1 cellular context compared by ENCODE assay signal in genomic region chr6:26105109-26105730, GRCh38.
TF ChIP-seq lines count a peak whose summit lies in the region.

No MANE protein-coding gene starts in this region.

TF ChIP-seq in K562, 482 proteins besides CTCF, POLR2A, EP300 and RAD21:
- no peak for TF ChIP-seq ID3 (CRISPR knock-in tag; IDR thresholded peaks at IDR 0.05)
- peak; percentile 26; the same call in 1 of the 2 replicates for TF ChIP-seq ID3 (tag; IDR thresholded peaks at IDR 0.05)
- TF ChIP-seq FIP1L1 (IDR thresholded peaks at IDR 0.05; ENCODE audit: low read depth, low read length, poor library complexity, severe bottlenecking): peak; percentile 40
- TF ChIP-seq FOXA3 (CRISPR knock-in tag; conservative IDR thresholded peaks at IDR 0.05 in 1 of 2, IDR thresholded peaks at IDR 0.05 in 1 of 2): 0 out of 4 replicates have a peak, but pooled peaks of 1 of the 2 experiments have one; percentile 8
- TF ChIP-seq RBM22 (IDR thresholded peaks at IDR 0.05; ENCODE audit: low read depth, low read length, poor library complexity, severe bottlenecking): peak; percentile 83
- no peak for TF ChIP-seq AFF4 (CRISPR knock-in tag; IDR thresholded peaks at IDR 0.05)
- no peak for TF ChIP-seq CTCFL (IDR thresholded peaks at IDR 0.05; ENCODE audit: borderline replicate concordance, insufficient read depth, low read depth, low read length, poor library complexity, severe bottlenecking)
